ENCODE assay signal across 1 cellular context in the genomic region with DNA sequence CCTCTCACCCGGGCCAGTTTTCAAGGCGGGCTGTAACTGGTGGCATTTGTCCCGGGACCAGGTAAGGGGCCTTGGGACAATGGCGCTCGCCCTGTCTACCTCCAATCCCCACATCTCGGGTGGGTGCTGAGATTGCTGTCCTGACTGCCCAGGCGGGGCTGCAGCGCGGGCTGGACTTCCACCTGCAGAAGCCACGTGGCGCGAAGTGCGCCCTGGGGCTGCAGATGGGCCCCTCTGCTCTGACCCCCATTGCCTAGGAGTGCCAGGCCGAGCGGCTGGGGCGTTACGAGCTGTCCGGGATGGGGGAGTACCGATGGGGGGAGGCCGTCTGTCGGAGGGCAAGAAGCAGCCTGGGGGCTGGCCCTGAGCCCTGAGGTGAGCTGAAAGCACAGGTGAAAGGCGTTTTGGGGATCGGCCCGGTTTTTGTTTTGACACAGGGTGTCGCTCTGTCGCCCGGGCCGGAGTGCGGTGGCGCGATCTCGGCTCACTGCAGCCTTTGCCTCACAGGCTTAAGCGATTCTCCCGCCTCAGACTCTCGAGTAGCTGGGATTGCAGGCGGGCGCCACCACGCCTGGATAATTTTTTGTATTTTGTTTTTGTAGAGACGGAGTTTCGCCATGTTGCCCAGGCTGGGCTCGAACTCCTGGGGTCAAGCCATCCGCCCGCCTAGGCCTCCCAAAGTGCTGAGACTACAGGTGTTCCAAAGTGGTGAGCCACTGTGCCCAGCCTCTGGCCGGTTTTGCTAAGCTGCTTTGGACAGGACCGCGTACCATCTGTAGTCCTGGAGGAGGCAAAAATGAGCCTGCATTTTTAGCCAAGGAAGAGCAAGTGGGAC.
TF ChIP-seq lines count a peak whose summit lies in the region.

TSS of gene SFXN2 (plus strand) at position 16 of the 835 bp plus-strand sequence. CDS start 12,001 bp downstream, outside the sequence.

TF ChIP-seq in GM12878, 131 proteins besides CTCF, POLR2A, EP300 and RAD21 (continued from another document):
- TF ChIP-seq NKRF (conservative IDR thresholded peaks at IDR 0.05) (peak; percentile 97), SUPT20H (IDR thresholded peaks at IDR 0.05; ENCODE audit: borderline replicate concordance, control insufficient read depth, low read depth, low read length) (no peak), GABPA (IDR thresholded peaks at IDR 0.05; ENCODE audit: low read depth) (no peak), NRF1 (conservative IDR thresholded peaks at IDR 0.05; ENCODE audit: low read depth, low read length) (no peak), CEBPB (IDR thresholded peaks at IDR 0.05; ENCODE audit: borderline replicate concordance in 1 of 2, low read depth in 2 of 2, low read length in 2 of 2) (no peak), RCOR1 (conservative IDR thresholded peaks at IDR 0.05; ENCODE audit: low read depth, low read length) (no peak), NFIC (IDR thresholded peaks at IDR 0.05; ENCODE audit: low read depth, low read length) (no peak), RUNX3 (IDR thresholded peaks at IDR 0.05; ENCODE audit: low read length) (no peak), LARP7 (IDR thresholded peaks at IDR 0.05) (peak; percentile 82), ZNF384 (IDR thresholded peaks at IDR 0.05; ENCODE audit: borderline replicate concordance, low read depth, low read length) (no peak), SMAD5 (IDR thresholded peaks at IDR 0.05; ENCODE audit: low read depth) (0 out of 2 replicates have a peak, but pooled peaks have one; percentile 35), CBFB (IDR thresholded peaks at IDR 0.05; ENCODE audit: low read depth) (0 out of 2 replicates have a peak, but pooled peaks have one; percentile 38), ZSCAN29 (IDR thresholded peaks at IDR 0.05) (no peak), SMC3 (IDR thresholded peaks at IDR 0.05; ENCODE audit: borderline replicate concordance, low read length) (no peak), NR2C2 (IDR thresholded peaks at IDR 0.05; ENCODE audit: borderline replicate concordance, control insufficient read depth, insufficient read length, low read depth) (no peak), SPI1 (IDR thresholded peaks at IDR 0.05; ENCODE audit: borderline replicate concordance, insufficient read depth, low read depth, low read length) (no peak), NBN (IDR thresholded peaks at IDR 0.05) (no peak), TAF1 (IDR thresholded peaks at IDR 0.05; ENCODE audit: borderline replicate concordance, low read depth, low read length) (peak; percentile 63), SUZ12 (IDR thresholded peaks at IDR 0.05; ENCODE audit: unreplicated experiment) (no peak), ZNF687 (IDR thresholded peaks at IDR 0.05) (no peak), SRF (IDR thresholded peaks at IDR 0.05; ENCODE audit: low read depth in 2 of 2, low read length in 2 of 2) (no peak), SKIL (IDR thresholded peaks at IDR 0.05; ENCODE audit: low read depth, poor library complexity, severe bottlenecking) (no peak), CBX5 (IDR thresholded peaks at IDR 0.05; ENCODE audit: low read depth) (no peak), SMAD1 (IDR thresholded peaks at IDR 0.05; ENCODE audit: low read depth, partially characterized antibody) (peak; percentile 21), TCF12 (IDR thresholded peaks at IDR 0.05; ENCODE audit: low read depth, low read length) (0 out of 2 replicates have a peak, but pooled peaks have one; percentile 1)
- TF ChIP-seq, protein P1, sequence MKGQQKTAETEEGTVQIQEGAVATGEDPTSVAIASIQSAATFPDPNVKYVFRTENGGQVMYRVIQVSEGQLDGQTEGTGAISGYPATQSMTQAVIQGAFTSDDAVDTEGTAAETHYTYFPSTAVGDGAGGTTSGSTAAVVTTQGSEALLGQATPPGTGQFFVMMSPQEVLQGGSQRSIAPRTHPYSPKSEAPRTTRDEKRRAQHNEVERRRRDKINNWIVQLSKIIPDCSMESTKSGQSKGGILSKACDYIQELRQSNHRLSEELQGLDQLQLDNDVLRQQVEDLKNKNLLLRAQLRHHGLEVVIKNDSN (IDR thresholded peaks at IDR 0.05; ENCODE audit: borderline replicate concordance, extremely low read length, insufficient read depth, low read depth, low read length), result no peak
- TF ChIP-seq, protein P2, sequence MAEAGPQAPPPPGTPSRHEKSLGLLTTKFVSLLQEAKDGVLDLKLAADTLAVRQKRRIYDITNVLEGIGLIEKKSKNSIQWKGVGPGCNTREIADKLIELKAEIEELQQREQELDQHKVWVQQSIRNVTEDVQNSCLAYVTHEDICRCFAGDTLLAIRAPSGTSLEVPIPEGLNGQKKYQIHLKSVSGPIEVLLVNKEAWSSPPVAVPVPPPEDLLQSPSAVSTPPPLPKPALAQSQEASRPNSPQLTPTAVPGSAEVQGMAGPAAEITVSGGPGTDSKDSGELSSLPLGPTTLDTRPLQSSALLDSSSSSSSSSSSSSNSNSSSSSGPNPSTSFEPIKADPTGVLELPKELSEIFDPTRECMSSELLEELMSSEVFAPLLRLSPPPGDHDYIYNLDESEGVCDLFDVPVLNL (IDR thresholded peaks at IDR 0.05; ENCODE audit: low read depth, low read length), result 0 out of 2 replicates have a peak, but pooled peaks have one; percentile 7
- TF ChIP-seq, protein P3, sequence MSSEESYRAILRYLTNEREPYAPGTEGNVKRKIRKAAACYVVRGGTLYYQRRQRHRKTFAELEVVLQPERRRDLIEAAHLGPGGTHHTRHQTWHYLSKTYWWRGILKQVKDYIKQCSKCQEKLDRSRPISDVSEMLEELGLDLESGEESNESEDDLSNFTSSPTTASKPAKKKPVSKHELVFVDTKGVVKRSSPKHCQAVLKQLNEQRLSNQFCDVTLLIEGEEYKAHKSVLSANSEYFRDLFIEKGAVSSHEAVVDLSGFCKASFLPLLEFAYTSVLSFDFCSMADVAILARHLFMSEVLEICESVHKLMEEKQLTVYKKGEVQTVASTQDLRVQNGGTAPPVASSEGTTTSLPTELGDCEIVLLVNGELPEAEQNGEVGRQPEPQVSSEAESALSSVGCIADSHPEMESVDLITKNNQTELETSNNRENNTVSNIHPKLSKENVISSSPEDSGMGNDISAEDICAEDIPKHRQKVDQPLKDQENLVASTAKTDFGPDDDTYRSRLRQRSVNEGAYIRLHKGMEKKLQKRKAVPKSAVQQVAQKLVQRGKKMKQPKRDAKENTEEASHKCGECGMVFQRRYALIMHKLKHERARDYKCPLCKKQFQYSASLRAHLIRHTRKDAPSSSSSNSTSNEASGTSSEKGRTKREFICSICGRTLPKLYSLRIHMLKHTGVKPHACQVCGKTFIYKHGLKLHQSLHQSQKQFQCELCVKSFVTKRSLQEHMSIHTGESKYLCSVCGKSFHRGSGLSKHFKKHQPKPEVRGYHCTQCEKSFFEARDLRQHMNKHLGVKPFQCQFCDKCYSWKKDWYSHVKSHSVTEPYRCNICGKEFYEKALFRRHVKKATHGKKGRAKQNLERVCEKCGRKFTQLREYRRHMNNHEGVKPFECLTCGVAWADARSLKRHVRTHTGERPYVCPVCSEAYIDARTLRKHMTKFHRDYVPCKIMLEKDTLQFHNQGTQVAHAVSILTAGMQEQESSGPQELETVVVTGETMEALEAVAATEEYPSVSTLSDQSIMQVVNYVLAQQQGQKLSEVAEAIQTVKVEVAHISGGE (CRISPR knock-in tag; IDR thresholded peaks at IDR 0.05), result no peak
